In the genomic region with DNA sequence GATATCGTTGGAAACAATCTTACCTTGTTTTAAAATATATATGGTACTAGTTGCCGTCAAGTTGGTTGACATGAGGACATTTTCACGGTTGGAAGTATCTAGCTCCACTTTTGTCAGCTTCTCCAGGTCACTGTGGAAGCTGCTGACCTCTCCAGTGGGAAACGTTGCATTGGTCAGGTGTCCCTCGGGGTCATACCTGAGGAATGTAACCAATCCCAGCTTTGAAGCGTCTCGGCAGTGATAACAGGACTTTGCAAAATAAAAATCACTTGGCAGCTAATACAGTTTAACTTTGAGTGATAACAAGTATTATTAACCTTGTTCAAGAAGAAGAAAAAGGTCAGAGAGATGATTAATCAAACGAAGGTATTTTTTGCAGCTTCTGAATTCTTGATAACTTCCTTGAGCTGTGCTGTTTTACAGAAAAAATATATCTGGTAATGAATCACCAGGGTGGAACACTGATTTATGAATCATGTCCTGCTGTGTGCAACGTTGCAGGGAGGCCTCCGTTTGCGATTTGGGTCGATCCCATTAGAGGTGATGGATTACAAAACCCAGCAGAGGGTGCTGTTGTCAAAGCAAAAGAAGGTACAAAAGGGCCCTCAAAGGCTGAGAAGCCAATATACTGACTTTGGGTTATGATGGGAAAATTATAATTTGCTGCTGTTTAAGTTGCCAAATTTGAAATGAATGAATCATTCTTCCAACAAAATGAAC, we compare ENCODE assay signal across 8 cellular contexts.
DNase-seq lines count a peak whose midpoint lies in the region; ATAC-seq, FAIRE-seq and TF ChIP-seq lines count a peak whose summit lies in the region.

No MANE protein-coding gene starts in this region.

- H3K4me2 ChIP-seq in endothelial cell of umbilical vein (ENCODE audit: insufficient read depth, low read length) = peak overlapping the region; percentile 31

- H3K9ac ChIP-seq in endothelial cell of umbilical vein (replicated peaks; ENCODE audit: extremely low read depth, insufficient read depth, low read length) = peak overlapping the region; percentile 3

- H4K20me1 ChIP-seq in endothelial cell of umbilical vein (replicated peaks; ENCODE audit: control insufficient read depth, extremely low read depth, insufficient read depth, low read length) = no peaks in the 10 kb centered on the region

- TF ChIP-seq POLR2A in endothelial cell of umbilical vein (IDR thresholded peaks at IDR 0.05; ENCODE audit: low read depth, low read length) = no peak

- H3K4me1 Mint-ChIP-seq in naive thymus-derived CD8-positive, alpha-beta T cell = peaks cover 0 to 8% (median 2%) of the 10 kb centered on the region in 4 donors

- POLR2A ChIA-PET in endothelial cell of umbilical vein (lab: Charles Lee) = no interaction called here
- POLR2A ChIA-PET in naive thymus-derived CD8-positive, alpha-beta T cell (lab: Charles Lee) = no interaction called here

- no peaks in the 10 kb centered on the region for H3K36me3 Mint-ChIP-seq in naive thymus-derived CD8-positive, alpha-beta T cell

- H3K27me3 ChIP-seq in endothelial cell of umbilical vein (ENCODE audit: control insufficient read depth in 2 of 2, insufficient read depth in 2 of 2, low read length in 2 of 2) = no peaks in the 10 kb centered on the region

- H3K27ac ChIP-seq in endothelial cell of umbilical vein (ENCODE audit: insufficient read depth, low read depth, low read length) = no peak overlapping the region

- no TSS peak for BruUV-seq in endothelial cell of umbilical vein (replicated peaks; lab: Mats Ljungman, UMichigan)

- peak; percentile 27 to 42 for TF ChIP-seq CTCF in endothelial cell of umbilical vein (IDR thresholded peaks at IDR 0.05; ENCODE audit: extremely low read depth in 1 of 2, insufficient read depth in 1 of 2, low read depth in 1 of 2, low read length in 2 of 2)

- no peak overlapping the region for H3K27ac Mint-ChIP-seq in naive thymus-derived CD8-positive, alpha-beta T cell

- dilution Hi-C loops in endothelial cell of umbilical vein (cut with MboI; ENCODE audit: extremely low pct_ligation_motif_present, low sequenced_read_pairs) = no loop called here

- H3K9me3 Mint-ChIP-seq in naive thymus-derived CD8-positive, alpha-beta T cell = no peaks in the 10 kb centered on the region

- no peaks in the 10 kb centered on the region for H3K9me3 ChIP-seq in endothelial cell of umbilical vein (replicated peaks; ENCODE audit: control insufficient read depth, insufficient read depth, low read length)

- ATAC-seq in GM18520 (IDR thresholded peaks at IDR 0.05; ENCODE audit: unreplicated experiment) (peak; percentile 77), HG03196 (IDR thresholded peaks at IDR 0.05; ENCODE audit: unreplicated experiment) (peak; percentile 73)
- ATAC-seq in naive thymus-derived CD8-positive, alpha-beta T cell = peak; percentile 61 to 74

- H2AFZ ChIP-seq in endothelial cell of umbilical vein (ENCODE audit: low read depth, low read length) = no peak overlapping the region

- no peaks in the 10 kb centered on the region for H3K79me2 ChIP-seq in endothelial cell of umbilical vein (ENCODE audit: control insufficient read depth, insufficient read depth, low read length)

- no peaks in the 10 kb centered on the region for H3K27me3 Mint-ChIP-seq in naive thymus-derived CD8-positive, alpha-beta T cell

- intact Hi-C loops in endothelial cell of umbilical vein (cut with micrococcal nuclease) = loop anchor here (10.0 kb wide), 1 partner anchor 1728 kb away; no protein-coding TSS in a partner anchor

- no peak overlapping the region for H3K4me3 Mint-ChIP-seq in naive thymus-derived CD8-positive, alpha-beta T cell

- CTCF ChIA-PET in endothelial cell of umbilical vein (lab: Charles Lee) = interaction anchor here (0.9 to 1.4 kb wide), 2 partner anchors 18 to 21 kb away, joined by 3 to 7 read pairs; no protein-coding TSS in a partner anchor

- H3K4me3 ChIP-seq in endothelial cell of umbilical vein (replicated peaks in 1 of 3; ENCODE audit: insufficient read depth in 1 of 3, low read depth in 1 of 3, low read length in 3 of 3) = no peak overlapping the region

- peak; percentile 96 for FAIRE-seq in endothelial cell of umbilical vein (lab: Jason Lieb, UNC)

- H3K4me1 ChIP-seq in endothelial cell of umbilical vein (ENCODE audit: control insufficient read depth, extremely low read depth, insufficient read depth, low read length) = peaks cover 4% of the 10 kb centered on the region

- H3K36me3 ChIP-seq in endothelial cell of umbilical vein (ENCODE audit: control insufficient read depth in 2 of 2, extremely low read depth in 1 of 2, insufficient read depth in 2 of 2, low read length in 2 of 2) = no peaks in the 10 kb centered on the region

- peak; percentile 54 for DNase-seq in AG08396 (ENCODE audit: low spot score)
- peak; percentile 69 for DNase-seq in NCI-H748 (lab: John Stamatoyannopoulos, UW; ENCODE audit: unreplicated experiment)
- peak; percentile 69 for DNase-seq in activated CD8-positive, alpha-beta memory T cell treated with anti-CD3 and anti-CD28 coated beads for 24 hours
- peak; percentile 74 for DNase-seq in endothelial cell of umbilical vein (ENCODE audit: low read depth, low spot score)
- DNase-seq in naive thymus-derived CD8-positive, alpha-beta T cell = peak in 9 of 10 donors; percentile 16 to 67 (median 48)
- peak; percentile 3 to 62 (median 30) for DNase-seq in stimulated activated naive CD4-positive, alpha-beta T cell (lab: John Stamatoyannopoulos, UW)

- no peaks in the 10 kb centered on the region for H3K9me1 ChIP-seq in endothelial cell of umbilical vein (replicated peaks; ENCODE audit: control insufficient read depth, extremely low read depth, insufficient read depth, low read length)

TF ChIP-seq in endothelial cell of umbilical vein, 7 proteins besides CTCF, POLR2A, EP300 and RAD21:
- TF ChIP-seq POLR2AphosphoS5 (IDR thresholded peaks at IDR 0.05; ENCODE audit: insufficient read depth, low read depth, low read length) = no peak
- peak; percentile 89 for TF ChIP-seq FOS (IDR thresholded peaks at IDR 0.05; ENCODE audit: borderline replicate concordance, insufficient read depth, low read length)
- TF ChIP-seq EZH2 (IDR thresholded peaks at IDR 0.05; ENCODE audit: borderline replicate concordance, low read depth, low read length, severe bottlenecking) = no peak
- TF ChIP-seq JUN (IDR thresholded peaks at IDR 0.05; ENCODE audit: borderline replicate concordance, insufficient read depth, insufficient read length, low read depth) = peak; percentile 16
TF ChIP-seq in endothelial cell of umbilical vein: peak in this region for 2.
